Comparison of ENCODE assay signal across 9 cellular contexts in genomic region chr15:63938486-63939061, GRCh38.
DNase-seq lines count a peak whose midpoint lies in the region; ATAC-seq and TF ChIP-seq lines count a peak whose summit lies in the region.
"Had no signal": no experiment of that assay in that cellular context is flagged by ENCODE, and none has a peak within 500 bp of the region (broad histone marks: within the 10 kb centered on the region; RNA-seq: fewer than 3 reads in every experiment).

No MANE protein-coding gene starts in this region.

- TF ChIP-seq CTCF in activated B cell treated with CpG ODN at 0.5 μM for 24 hours (IDR thresholded peaks at IDR 0.05) = no peak

- H3K27me3 Mint-ChIP-seq in T-helper 2 cell treated with Interferon-gamma antibody and Interleukin-4, amounts not matched to agents 5 μg/mL and 100 μg/mL, for 36 hours (ENCODE audit: low read depth) = no peaks in the 10 kb centered on the region
- H3K27me3 Mint-ChIP-seq in activated B cell treated with CpG ODN at 0.5 μM for 24 hours = no peaks in the 10 kb centered on the region

- peaks cover 36% of the 10 kb centered on the region for H3K4me1 Mint-ChIP-seq in T-helper 2 cell treated with Interferon-gamma antibody and Interleukin-4, amounts not matched to agents 5 μg/mL and 100 μg/mL, for 36 hours (ENCODE audit: low read depth)
- peaks cover 33% of the 10 kb centered on the region for H3K4me1 Mint-ChIP-seq in activated B cell treated with CpG ODN at 0.5 μM for 24 hours
- peaks cover 52% of the 10 kb centered on the region for H3K4me1 Mint-ChIP-seq in stimulated activated effector memory CD8-positive, alpha-beta T cell treated with anti-CD3 and anti-CD28 coated beads, Interleukin-12 subunit alpha, Interleukin-12 subunit beta, amount 100 ng/mL, for 72 hours

- H3K36me3 Mint-ChIP-seq in T-helper 2 cell treated with Interferon-gamma antibody and Interleukin-4, amounts not matched to agents 5 μg/mL and 100 μg/mL, for 36 hours (ENCODE audit: low read depth) = peaks cover 6% of the 10 kb centered on the region
- H3K36me3 Mint-ChIP-seq in activated B cell treated with CpG ODN at 0.5 μM for 24 hours (ENCODE audit: low read depth) = no peaks in the 10 kb centered on the region
- H3K36me3 Mint-ChIP-seq in stimulated activated effector memory CD8-positive, alpha-beta T cell treated with anti-CD3 and anti-CD28 coated beads, Interleukin-12 subunit alpha, Interleukin-12 subunit beta, amount 100 ng/mL, for 72 hours = no peaks in the 10 kb centered on the region

- no peak for ATAC-seq in activated B cell treated with CpG ODN at 0.5 μM for 24 hours (ENCODE audit: low read depth)
- ATAC-seq in stimulated activated effector memory CD8-positive, alpha-beta T cell treated with anti-CD3 and anti-CD28 coated beads, Interleukin-12 subunit alpha, Interleukin-12 subunit beta, amount 100 ng/mL, for 72 hours = peak; percentile 67
- ATAC-seq in GM21447 (IDR thresholded peaks at IDR 0.05; ENCODE audit: unreplicated experiment) = no peak
- no peak for ATAC-seq in GM18505 (IDR thresholded peaks at IDR 0.05; ENCODE audit: unreplicated experiment)

- no peak for TF ChIP-seq POLR2A in GM18505 (IDR thresholded peaks at IDR 0.05; ENCODE audit: borderline replicate concordance, extremely low read depth, insufficient read depth, insufficient read length)

- intact Hi-C loops in activated B cell treated with CpG ODN at 0.5 μM for 24 hours (cut with micrococcal nuclease) = no loop called here

- H3K4me3 Mint-ChIP-seq in T-helper 2 cell treated with Interferon-gamma antibody and Interleukin-4, amounts not matched to agents 5 μg/mL and 100 μg/mL, for 36 hours = peak overlapping the region; percentile 54
- H3K4me3 Mint-ChIP-seq in activated B cell treated with CpG ODN at 0.5 μM for 24 hours = no peak overlapping the region
- H3K4me3 Mint-ChIP-seq in stimulated activated effector memory CD8-positive, alpha-beta T cell treated with anti-CD3 and anti-CD28 coated beads, Interleukin-12 subunit alpha, Interleukin-12 subunit beta, amount 100 ng/mL, for 72 hours = peak overlapping the region; percentile 54

- POLR2A ChIA-PET in activated B cell treated with CpG ODN at 0.5 μM for 24 hours (lab: Charles Lee) = no interaction called here

- DNase-seq in T-helper 2 cell treated with Interferon-gamma antibody and Interleukin-4, amounts not matched to agents 5 μg/mL and 100 μg/mL, for 36 hours (ENCODE audit: low spot score) = peak; percentile 32
- DNase-seq in T-helper 2 cell (no peak), activated B cell treated with CpG ODN at 0.5 μM for 24 hours (no peak), islet precursor cell (peak; percentile 29), NCI-H345 (lab: John Stamatoyannopoulos, UW) (no peak)
- no peak for DNase-seq in stimulated activated effector memory CD8-positive, alpha-beta T cell treated with anti-CD3 and anti-CD28 coated beads, Interleukin-12 subunit alpha, Interleukin-12 subunit beta, amount 100 ng/mL, for 72 hours (ENCODE audit: low spot score in 2 of 2)
- DNase-seq: brain microvascular endothelial cell had no signal

- H3K27ac Mint-ChIP-seq in T-helper 2 cell treated with Interferon-gamma antibody and Interleukin-4, amounts not matched to agents 5 μg/mL and 100 μg/mL, for 36 hours = peak overlapping the region; percentile 75
- H3K27ac Mint-ChIP-seq in activated B cell treated with CpG ODN at 0.5 μM for 24 hours = peak overlapping the region; percentile 50
- H3K27ac Mint-ChIP-seq in stimulated activated effector memory CD8-positive, alpha-beta T cell treated with anti-CD3 and anti-CD28 coated beads, Interleukin-12 subunit alpha, Interleukin-12 subunit beta, amount 100 ng/mL, for 72 hours = peak overlapping the region; percentile 93

- H3K9me3 Mint-ChIP-seq in T-helper 2 cell treated with Interferon-gamma antibody and Interleukin-4, amounts not matched to agents 5 μg/mL and 100 μg/mL, for 36 hours = no peaks in the 10 kb centered on the region
- no peaks in the 10 kb centered on the region for H3K9me3 Mint-ChIP-seq in activated B cell treated with CpG ODN at 0.5 μM for 24 hours
- H3K9me3 Mint-ChIP-seq in stimulated activated effector memory CD8-positive, alpha-beta T cell treated with anti-CD3 and anti-CD28 coated beads, Interleukin-12 subunit alpha, Interleukin-12 subunit beta, amount 100 ng/mL, for 72 hours = no peaks in the 10 kb centered on the region

- CTCF ChIA-PET in activated B cell treated with CpG ODN at 0.5 μM for 24 hours (lab: Charles Lee) = interaction anchor here (1.0 kb wide), 1 partner anchor 108 kb away, joined by 3 read pairs; the partner anchor contains the start of gene DAPK2

Comparison
In these comparisons a context has a peak if more than half of its experiments do, and no peak if none do; other contexts are left out.
1. DNase-seq: peak in T-helper 2 cell treated with Interferon-gamma antibody and Interleukin-4, amounts not matched to agents 5 μg/mL and 100 μg/mL, for 36 hours (single experiment) and islet precursor cell (single experiment); none in T-helper 2 cell (0 of 5), activated B cell treated with CpG ODN at 0.5 μM for 24 hours (single experiment), stimulated activated effector memory CD8-positive, alpha-beta T cell treated with anti-CD3 and anti-CD28 coated beads, Interleukin-12 subunit alpha, Interleukin-12 subunit beta, amount 100 ng/mL, for 72 hours (0 of 2) and NCI-H345 (single experiment).
2. Peak in every context shown above with its lines, with median percentiles within 50 percentile points of each other: H3K27ac Mint-ChIP-seq.